ENCODE assay signal across 1 cellular context in the genomic region with DNA sequence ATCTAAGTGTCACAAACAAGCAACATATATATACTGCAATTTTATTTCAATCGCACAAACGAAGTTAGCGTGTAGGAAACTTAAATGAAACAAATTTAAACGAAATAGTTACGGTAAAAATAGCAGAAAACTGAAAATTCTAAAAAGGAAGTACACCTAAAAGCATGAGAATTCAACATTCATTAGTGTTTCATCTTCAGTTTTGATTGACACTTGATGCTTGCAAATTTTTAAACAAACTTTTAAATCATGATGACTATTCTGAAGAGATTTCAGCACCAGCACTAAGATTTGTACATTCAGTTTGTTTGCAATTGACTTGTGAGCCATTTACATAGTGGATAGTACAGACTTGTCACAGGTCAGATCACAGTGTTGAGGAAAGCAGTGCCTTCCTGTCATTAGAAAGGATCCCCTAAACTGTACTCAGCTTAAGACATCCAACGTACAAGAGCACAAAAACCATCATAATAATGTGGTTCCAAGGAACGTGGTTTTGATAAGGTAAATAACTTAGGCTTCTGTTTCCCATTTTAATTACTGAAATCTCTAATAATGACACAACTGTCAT.
TF ChIP-seq lines count a peak whose summit lies in the region.

No MANE protein-coding gene starts in this region.

TF ChIP-seq in GM23338, 12 proteins besides CTCF, POLR2A, EP300 and RAD21 (continued from another document):
- TF ChIP-seq, protein P1, sequence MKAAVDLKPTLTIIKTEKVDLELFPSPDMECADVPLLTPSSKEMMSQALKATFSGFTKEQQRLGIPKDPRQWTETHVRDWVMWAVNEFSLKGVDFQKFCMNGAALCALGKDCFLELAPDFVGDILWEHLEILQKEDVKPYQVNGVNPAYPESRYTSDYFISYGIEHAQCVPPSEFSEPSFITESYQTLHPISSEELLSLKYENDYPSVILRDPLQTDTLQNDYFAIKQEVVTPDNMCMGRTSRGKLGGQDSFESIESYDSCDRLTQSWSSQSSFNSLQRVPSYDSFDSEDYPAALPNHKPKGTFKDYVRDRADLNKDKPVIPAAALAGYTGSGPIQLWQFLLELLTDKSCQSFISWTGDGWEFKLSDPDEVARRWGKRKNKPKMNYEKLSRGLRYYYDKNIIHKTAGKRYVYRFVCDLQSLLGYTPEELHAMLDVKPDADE (IDR thresholded peaks at IDR 0.05), result no peak
- TF ChIP-seq, protein P2, sequence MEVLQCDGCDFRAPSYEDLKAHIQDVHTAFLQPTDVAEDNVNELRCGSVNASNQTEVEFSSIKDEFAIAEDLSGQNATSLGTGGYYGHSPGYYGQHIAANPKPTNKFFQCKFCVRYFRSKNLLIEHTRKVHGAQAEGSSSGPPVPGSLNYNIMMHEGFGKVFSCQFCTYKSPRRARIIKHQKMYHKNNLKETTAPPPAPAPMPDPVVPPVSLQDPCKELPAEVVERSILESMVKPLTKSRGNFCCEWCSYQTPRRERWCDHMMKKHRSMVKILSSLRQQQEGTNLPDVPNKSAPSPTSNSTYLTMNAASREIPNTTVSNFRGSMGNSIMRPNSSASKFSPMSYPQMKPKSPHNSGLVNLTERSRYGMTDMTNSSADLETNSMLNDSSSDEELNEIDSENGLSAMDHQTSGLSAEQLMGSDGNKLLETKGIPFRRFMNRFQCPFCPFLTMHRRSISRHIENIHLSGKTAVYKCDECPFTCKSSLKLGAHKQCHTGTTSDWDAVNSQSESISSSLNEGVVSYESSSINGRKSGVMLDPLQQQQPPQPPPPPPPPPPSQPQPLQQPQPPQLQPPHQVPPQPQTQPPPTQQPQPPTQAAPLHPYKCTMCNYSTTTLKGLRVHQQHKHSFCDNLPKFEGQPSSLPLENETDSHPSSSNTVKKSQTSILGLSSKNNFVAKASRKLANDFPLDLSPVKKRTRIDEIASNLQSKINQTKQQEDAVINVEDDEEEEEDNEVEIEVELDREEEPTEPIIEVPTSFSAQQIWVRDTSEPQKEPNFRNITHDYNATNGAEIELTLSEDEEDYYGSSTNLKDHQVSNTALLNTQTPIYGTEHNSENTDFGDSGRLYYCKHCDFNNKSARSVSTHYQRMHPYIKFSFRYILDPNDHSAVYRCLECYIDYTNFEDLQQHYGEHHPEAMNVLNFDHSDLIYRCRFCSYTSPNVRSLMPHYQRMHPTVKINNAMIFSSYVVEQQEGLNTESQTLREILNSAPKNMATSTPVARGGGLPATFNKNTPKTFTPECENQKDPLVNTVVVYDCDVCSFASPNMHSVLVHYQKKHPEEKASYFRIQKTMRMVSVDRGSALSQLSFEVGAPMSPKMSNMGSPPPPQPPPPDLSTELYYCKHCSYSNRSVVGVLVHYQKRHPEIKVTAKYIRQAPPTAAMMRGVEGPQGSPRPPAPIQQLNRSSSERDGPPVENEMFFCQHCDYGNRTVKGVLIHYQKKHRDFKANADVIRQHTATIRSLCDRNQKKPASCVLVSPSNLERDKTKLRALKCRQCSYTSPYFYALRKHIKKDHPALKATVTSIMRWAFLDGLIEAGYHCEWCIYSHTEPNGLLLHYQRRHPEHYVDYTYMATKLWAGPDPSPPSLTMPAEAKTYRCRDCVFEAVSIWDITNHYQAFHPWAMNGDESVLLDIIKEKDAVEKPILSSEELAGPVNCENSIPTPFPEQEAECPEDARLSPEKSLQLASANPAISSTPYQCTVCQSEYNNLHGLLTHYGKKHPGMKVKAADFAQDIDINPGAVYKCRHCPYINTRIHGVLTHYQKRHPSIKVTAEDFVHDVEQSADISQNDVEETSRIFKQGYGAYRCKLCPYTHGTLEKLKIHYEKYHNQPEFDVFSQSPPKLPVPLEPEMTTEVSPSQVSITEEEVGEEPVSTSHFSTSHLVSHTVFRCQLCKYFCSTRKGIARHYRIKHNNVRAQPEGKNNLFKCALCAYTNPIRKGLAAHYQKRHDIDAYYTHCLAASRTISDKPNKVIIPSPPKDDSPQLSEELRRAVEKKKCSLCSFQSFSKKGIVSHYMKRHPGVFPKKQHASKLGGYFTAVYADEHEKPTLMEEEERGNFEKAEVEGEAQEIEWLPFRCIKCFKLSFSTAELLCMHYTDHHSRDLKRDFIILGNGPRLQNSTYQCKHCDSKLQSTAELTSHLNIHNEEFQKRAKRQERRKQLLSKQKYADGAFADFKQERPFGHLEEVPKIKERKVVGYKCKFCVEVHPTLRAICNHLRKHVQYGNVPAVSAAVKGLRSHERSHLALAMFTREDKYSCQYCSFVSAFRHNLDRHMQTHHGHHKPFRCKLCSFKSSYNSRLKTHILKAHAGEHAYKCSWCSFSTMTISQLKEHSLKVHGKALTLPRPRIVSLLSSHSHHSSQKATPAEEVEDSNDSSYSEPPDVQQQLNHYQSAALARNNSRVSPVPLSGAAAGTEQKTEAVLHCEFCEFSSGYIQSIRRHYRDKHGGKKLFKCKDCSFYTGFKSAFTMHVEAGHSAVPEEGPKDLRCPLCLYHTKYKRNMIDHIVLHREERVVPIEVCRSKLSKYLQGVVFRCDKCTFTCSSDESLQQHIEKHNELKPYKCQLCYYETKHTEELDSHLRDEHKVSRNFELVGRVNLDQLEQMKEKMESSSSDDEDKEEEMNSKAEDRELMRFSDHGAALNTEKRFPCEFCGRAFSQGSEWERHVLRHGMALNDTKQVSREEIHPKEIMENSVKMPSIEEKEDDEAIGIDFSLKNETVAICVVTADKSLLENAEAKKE (CRISPR knock-in tag; IDR thresholded peaks at IDR 0.05), result no peak
- TF ChIP-seq JUNB (IDR thresholded peaks at IDR 0.05; ENCODE audit: unreplicated experiment), result no peak
- TF ChIP-seq CREB1 (CRISPR knock-in tag; IDR thresholded peaks at IDR 0.05; ENCODE audit: low read depth), result no peak
